In the genomic region with DNA sequence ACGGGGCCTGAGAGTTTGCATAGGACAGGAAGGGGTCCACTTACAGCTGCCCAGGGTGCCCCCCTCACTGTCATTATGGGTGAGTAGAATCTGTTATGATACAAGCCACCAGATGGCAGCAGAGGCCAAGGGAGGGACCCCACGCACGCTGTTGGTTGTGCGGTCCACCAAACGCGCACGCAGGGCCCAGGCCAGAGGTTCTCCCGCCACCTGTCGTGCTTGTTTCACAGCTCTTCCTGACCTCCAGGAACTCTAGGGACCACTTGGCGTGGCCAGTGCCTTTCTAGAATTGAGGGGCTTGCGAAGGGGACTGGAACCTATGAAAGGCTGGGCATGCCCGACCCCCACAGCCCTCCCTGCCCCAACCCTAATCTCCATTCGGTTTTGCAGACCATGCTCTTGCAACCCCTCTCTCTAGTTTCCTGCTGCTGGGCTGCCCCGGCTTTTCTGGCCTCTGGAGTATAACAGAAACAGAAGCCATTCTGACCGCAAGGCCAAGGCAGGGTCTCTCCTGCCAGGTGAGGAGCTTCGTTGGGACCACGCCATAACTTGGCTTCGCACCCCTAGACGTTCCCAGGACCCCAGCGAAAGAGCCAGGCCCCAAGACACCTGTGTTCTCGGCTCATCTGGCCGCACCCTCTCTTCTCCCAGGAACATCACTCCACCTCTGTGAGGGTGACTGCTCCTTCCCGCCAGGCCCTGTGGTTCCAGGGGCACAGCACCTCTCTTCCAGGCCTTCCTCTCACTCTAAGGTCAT, we compare ENCODE assay signal across 8 cellular contexts. TPM values are rescaled to one million over a fixed set of nuclear protein-coding genes. Genes with fewer than 3 reads are reported as not detected.
DNase-seq lines count a peak whose midpoint lies in the region; ATAC-seq and TF ChIP-seq lines count a peak whose summit lies in the region.

No MANE protein-coding gene starts in this region.

- no peaks in the 10 kb centered on the region for H3K36me3 Mint-ChIP-seq in naive B cell

- peak in 5 of 7 experiments; percentile 47 to 76 (median 64) for TF ChIP-seq CTCF in stomach (IDR thresholded peaks at IDR 0.05)

- peaks cover 0 to 4% (median 0%) of the 10 kb centered on the region in 3 donors for H3K4me1 Mint-ChIP-seq in naive B cell

- H3K9me3 Mint-ChIP-seq in naive B cell: no peaks in the 10 kb centered on the region

- peaks cover 2 to 14% (median 10%) of the 10 kb centered on the region in 4 donors for H3K4me1 ChIP-seq in stomach

- intact Hi-C loops in stomach (cut with DNase I; ENCODE audit: low total_unique reads): no loop called here

- ATAC-seq in esophagus mucosa (peak; percentile 56), naive B cell (ENCODE audit: low read depth in 2 of 2) (peak; percentile 41 to 58), HG02759 (IDR thresholded peaks at IDR 0.05; ENCODE audit: unreplicated experiment) (no peak)

- H3K27ac Mint-ChIP-seq in naive B cell: peak overlapping the region in 1 of 6 donors; percentile 32

- H3K27me3 Mint-ChIP-seq in naive B cell: peaks cover 8 to 56% (median 45%) of the 10 kb centered on the region in 3 donors

- no peaks in the 10 kb centered on the region for H3K9me3 ChIP-seq in stomach

- H3K4me3 ChIP-seq in stomach: no peak overlapping the region

- H3K36me3 ChIP-seq in stomach: no peaks in the 10 kb centered on the region

- no peak for TF ChIP-seq EP300 in stomach (IDR thresholded peaks at IDR 0.05)

- H3K27ac ChIP-seq in stomach: no peak overlapping the region

- H3K4me3 Mint-ChIP-seq in naive B cell: peak overlapping the region in 1 of 8 donors; percentile 42

- H3K27me3 ChIP-seq in stomach: peaks cover 0 to 9% (median 0%) of the 10 kb centered on the region in 3 donors

- 35 to 49% (median 41%) methylated on average over 17 to 23 of the region's 23 CpGs for WGBS in stomach, 5 donors

- TF ChIP-seq POLR2A in stomach (IDR thresholded peaks at IDR 0.05): no peak

- peak; percentile 18 to 53 for DNase-seq in AML-193 (lab: John Stamatoyannopoulos, UW)
- DNase-seq in H4 (ENCODE audit: low spot score): peak; percentile 40
- DNase-seq in NCI-H345 treated with DMSO at 0.1 percent for 48 hours (lab: John Stamatoyannopoulos, UW; ENCODE audit: unreplicated experiment): peak; percentile 10
- peak; percentile 78 for DNase-seq in activated CD8-positive, alpha-beta memory T cell treated with anti-CD3 and anti-CD28 coated beads for 24 hours
- DNase-seq in naive B cell: peak; percentile 31
- DNase-seq in stomach: peak; percentile 60

RNA-seq across cellular contexts. Expression of gene ALDH1L1, which starts 46.0 kb away (rescaled TPM):
- total RNA-seq in H4 (2014; rRNA removed; shearing (Covaris generic)): 4.6 and 7.0 TPM in 2 replicates
- total RNA-seq in esophagus mucosa (4.5 TPM), stomach (10 to 100 TPM in 1 of 5 donors, 1 to 10 TPM in 4; 2.6 to 17.4 (median 5.9) TPM)
- polyA plus RNA-seq in naive B cell (ENCODE audit: low read depth in 6 of 6) (under 1 TPM in 1 of 6 donors, not detected in 5; 0.08 TPM), stomach (1 to 10 TPM; 1.4 to 9.8 (median 4.4) TPM)

RNA-seq across cellular contexts. Expression of gene SLC41A3, which starts 50.5 kb away (rescaled TPM):
- 34.5 and 43.6 TPM in 2 replicates for total RNA-seq in H4 (2014; rRNA removed; shearing (Covaris generic))
- 22.9 TPM for total RNA-seq in esophagus mucosa
- polyA plus RNA-seq in naive B cell (ENCODE audit: low read depth in 6 of 6): 10 to 100 TPM; 21.4 to 28.7 (median 24.9) TPM
- 10 to 100 TPM; 27.7 to 81.7 (median 43.6) TPM for total RNA-seq in stomach
- polyA plus RNA-seq in stomach: 10 to 100 TPM; 15.4 to 23.5 (median 18.0) TPM

Comparison
In these comparisons a context has a peak if more than half of its experiments do, and no peak if none do; other contexts are left out.
1. DNase-seq: peak in every context shown above with its lines; median percentile 78 in activated CD8-positive, alpha-beta memory T cell treated with anti-CD3 and anti-CD28 coated beads for 24 hours; 60 in stomach; 40 in H4; 36 in AML-193; 31 in naive B cell; 10 in NCI-H345 treated with DMSO at 0.1 percent for 48 hours.